In genomic region chr9:68476889-68477288, GRCh38 we compare ENCODE assay signal across 20 cellular contexts.
A peak's percentile ranks its signal among the peaks of the same experiment; 100 is the strongest.
DNase-seq lines count a peak whose midpoint lies in the region; ATAC-seq and TF ChIP-seq lines count a peak whose summit lies in the region.
"Had no signal": no experiment of that assay in that cellular context is flagged by ENCODE, and none has a peak within 500 bp of the region (broad histone marks: within the 10 kb centered on the region; RNA-seq: fewer than 3 reads in every experiment).

No MANE protein-coding gene starts in this region.

- H3K27ac Mint-ChIP-seq in endodermal cell, result no peak overlapping the region
- H3K27ac Mint-ChIP-seq: CD4-positive, alpha-beta T cell had no signal

- peaks cover 6% of the 10 kb centered on the region for H3K9me3 ChIP-seq in endodermal cell (ENCODE audit: control insufficient read depth, low read length)
- H3K9me3 ChIP-seq in esophagus squamous epithelium, result no peaks in the 10 kb centered on the region
- H3K9me3 ChIP-seq in hepatocyte (ENCODE audit: low read depth), result no peaks in the 10 kb centered on the region
- H3K9me3 ChIP-seq in stomach, result no peaks in the 10 kb centered on the region
- H3K9me3 ChIP-seq: BLaER1, Caco-2, Peyer's patch, SJSA1 had no signal

- TF ChIP-seq CTCF in endodermal cell (conservative IDR thresholded peaks at IDR 0.05) (no peak), esophagus squamous epithelium (IDR thresholded peaks at IDR 0.05) (no peak), hepatocyte (IDR thresholded peaks at IDR 0.05; ENCODE audit: poor library complexity) (no peak), stomach (IDR thresholded peaks at IDR 0.05) (no peak)

- ATAC-seq in GM21381 (IDR thresholded peaks at IDR 0.05; ENCODE audit: unreplicated experiment), result no peak
- ATAC-seq: HCT116 had no signal

- no peaks in the 10 kb centered on the region for H3K27me3 ChIP-seq in endodermal cell (ENCODE audit: control insufficient read depth, insufficient read depth, low read length, poor library complexity, severe bottlenecking)
- no peaks in the 10 kb centered on the region for H3K27me3 ChIP-seq in esophagus squamous epithelium
- H3K27me3 ChIP-seq in hepatocyte, result no peaks in the 10 kb centered on the region
- no peaks in the 10 kb centered on the region for H3K27me3 ChIP-seq in stomach
- H3K27me3 ChIP-seq: BLaER1, Peyer's patch, SJSA1 had no signal

- peaks cover 27% of the 10 kb centered on the region for H3K4me1 Mint-ChIP-seq in endodermal cell

- no peak overlapping the region for H2AFZ ChIP-seq in hepatocyte

- no peaks in the 10 kb centered on the region for H4K20me1 ChIP-seq in hepatocyte (ENCODE audit: insufficient read depth, poor library complexity, severe bottlenecking)
- H4K20me1 ChIP-seq: BLaER1 had no signal

- H3K9ac ChIP-seq in endodermal cell (ENCODE audit: extremely low read depth, low read length, poor library complexity, severe bottlenecking), result no peak overlapping the region
- H3K9ac ChIP-seq: BLaER1 had no signal

- H3K4me2 ChIP-seq in hepatocyte, result no peak overlapping the region
- H3K4me2 ChIP-seq: BLaER1 had no signal

- H3K9me2 ChIP-seq in hepatocyte (replicated peaks; ENCODE audit: insufficient read depth), result no peaks in the 10 kb centered on the region

- TF ChIP-seq EP300 in stomach (IDR thresholded peaks at IDR 0.05), result no peak

- H3K4me3 ChIP-seq in endodermal cell (ENCODE audit: low read length) (peak overlapping the region; percentile 6), esophagus squamous epithelium (no peak overlapping the region), hepatocyte (no peak overlapping the region), stomach (no peak overlapping the region)
- H3K4me3 ChIP-seq: BLaER1, Peyer's patch, SJSA1 had no signal

- peaks cover 39% of the 10 kb centered on the region for H3K27me3 Mint-ChIP-seq in endodermal cell (ENCODE audit: insufficient read depth)

- DNase-seq in endodermal cell (no peak), esophagus squamous epithelium (lab: John Stamatoyannopoulos, UW) (no peak), hepatocyte (ENCODE audit: low spot score) (peak; percentile 35), stomach (no peak), HuH-7.5 (ENCODE audit: low spot score) (no peak), glomerular visceral epithelial cell (ENCODE audit: extremely low spot score) (no peak)
- DNase-seq: Caco-2; CD4-positive, alpha-beta T cell; DMS153; KG1; NCI-H1092; NCI-H1436; NCI-H187 treated with DMSO at 0.1 percent for 48 hours; NCI-H2107; NCI-H345; Peyer's patch had no signal

- no peaks in the 10 kb centered on the region for H3K36me3 ChIP-seq in endodermal cell (ENCODE audit: control insufficient read depth, insufficient read depth, low read length)
- H3K36me3 ChIP-seq in esophagus squamous epithelium, result no peaks in the 10 kb centered on the region
- no peaks in the 10 kb centered on the region for H3K36me3 ChIP-seq in hepatocyte (replicated peaks; ENCODE audit: insufficient read depth, low read depth)
- H3K36me3 ChIP-seq in stomach, result peaks cover 0 to 6% (median 1%) of the 10 kb centered on the region in 4 donors
- H3K36me3 ChIP-seq: BLaER1, Peyer's patch, SJSA1 had no signal

- TF ChIP-seq POLR2A in esophagus squamous epithelium (IDR thresholded peaks at IDR 0.05) (no peak), stomach (IDR thresholded peaks at IDR 0.05) (no peak)

- H3K9me3 Mint-ChIP-seq in endodermal cell, result no peaks in the 10 kb centered on the region
- H3K9me3 Mint-ChIP-seq: CD4-positive, alpha-beta T cell had no signal

- intact Hi-C loops in esophagus squamous epithelium (cut with DNase I) (no loop called here), stomach (cut with DNase I; ENCODE audit: low total_unique reads) (no loop called here)

- WGBS in endodermal cell (ENCODE audit: insufficient coverage in 1 of 2, insufficient read length in 1 of 2), 2 experiments, result 85 to 89% methylated on average over 2 of the region's 2 CpGs
- WGBS in esophagus squamous epithelium, 2 donors, result 32% methylated on average over 2 of the region's 2 CpGs
- 24% methylated on average over 2 of the region's 2 CpGs for WGBS in hepatocyte (ENCODE audit: low lambda C conversion rate, missing lambda C conversion rate)
- WGBS in stomach, 5 donors, result 40 to 67% (median 56%) methylated on average over 2 of the region's 2 CpGs

- H3K4me1 ChIP-seq in endodermal cell (ENCODE audit: control insufficient read depth, insufficient read depth, low read length), result peaks cover 14% of the 10 kb centered on the region
- H3K4me1 ChIP-seq in esophagus squamous epithelium, result peaks cover 0 to 12% (median 0%) of the 10 kb centered on the region in 3 donors
- no peaks in the 10 kb centered on the region for H3K4me1 ChIP-seq in hepatocyte (ENCODE audit: insufficient read depth)
- H3K4me1 ChIP-seq in stomach, result peaks cover 0 to 38% (median 16%) of the 10 kb centered on the region in 4 donors
- H3K4me1 ChIP-seq: BLaER1, Caco-2, Peyer's patch, SJSA1 had no signal

- H3K27ac ChIP-seq in endodermal cell (ENCODE audit: low read depth, low read length) (no peak overlapping the region), esophagus squamous epithelium (peak overlapping the region in 3 of 4 donors; percentile 60 to 67 (median 65)), hepatocyte (peak overlapping the region; percentile 68), stomach (peak overlapping the region in 3 of 5 donors; percentile 19 to 34 (median 20))
- H3K27ac ChIP-seq: BLaER1, SJSA1 had no signal

- H3K79me2 ChIP-seq in hepatocyte, result no peaks in the 10 kb centered on the region

- H3K36me3 Mint-ChIP-seq in endodermal cell (ENCODE audit: low read depth), result no peaks in the 10 kb centered on the region

- no peak overlapping the region for H3K4me3 Mint-ChIP-seq in endodermal cell
- H3K4me3 Mint-ChIP-seq: CD4-positive, alpha-beta T cell had no signal
